In the genomic region with DNA sequence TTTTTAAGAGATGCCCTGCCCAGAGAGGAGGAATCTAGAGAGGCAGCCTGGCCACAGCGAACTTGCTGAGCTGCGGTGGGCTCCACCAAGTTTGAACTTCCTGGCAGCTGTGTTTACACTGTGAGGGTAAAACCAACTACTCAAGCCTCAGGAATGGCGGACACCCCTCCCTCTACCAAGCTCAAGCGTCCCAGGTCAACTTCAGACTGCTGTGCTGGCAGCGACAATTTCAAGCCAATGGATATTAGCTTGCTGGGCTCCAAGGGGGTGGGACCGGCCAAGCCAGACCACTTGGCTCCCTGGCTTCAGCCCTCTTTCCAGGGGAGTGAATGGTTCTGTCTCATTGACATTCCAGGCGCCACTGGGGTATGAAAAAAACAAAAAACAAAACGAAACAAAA, we compare ENCODE assay signal across 33 cellular contexts.
DNase-seq lines count a peak whose midpoint lies in the region; ATAC-seq, FAIRE-seq and TF ChIP-seq lines count a peak whose summit lies in the region.
"Had no signal": no experiment of that assay in that cellular context is flagged by ENCODE, and none has a peak within 500 bp of the region (broad histone marks: within the 10 kb centered on the region; RNA-seq: fewer than 3 reads in every experiment).

No MANE protein-coding gene starts in this region.

- peak overlapping the region in 6 of 11 experiments; percentile 31 to 60 (median 44); a peak in 10 of 22 replicates for H3K9ac ChIP-seq in BLaER1 treated with 17β-estradiol and CSF1 and Interleukin-3, amounts not matched to agents 10 nM and 100 nM
- no peak overlapping the region for H3K9ac ChIP-seq in astrocyte (ENCODE audit: low read length)

- TF ChIP-seq CTCF in astrocyte (IDR thresholded peaks at IDR 0.05; ENCODE audit: insufficient read depth, low read depth, low read length) (no peak), MCF 10A (IDR thresholded peaks at IDR 0.05; ENCODE audit: unreplicated experiment) (no peak)

- POLR2A ChIA-PET in MCF 10A (lab: Yijun Ruan, JAX): no interaction called here

- peaks cover 6% of the 10 kb centered on the region for H3K9me3 Mint-ChIP-seq in astrocyte (ENCODE audit: unreplicated experiment)
- H3K9me3 Mint-ChIP-seq in MCF 10A (ENCODE audit: unreplicated experiment): no peaks in the 10 kb centered on the region
- H3K9me3 Mint-ChIP-seq: activated CD8-positive, alpha-beta T cell treated with anti-CD3 and anti-CD28 coated beads for 36 hours; activated T-helper 17 cell treated with anti-CD3 and anti-CD28 coated beads, Interleukin-2, amount 50 U/mL, for 72 hours; memory B cell had no signal

- H3K27me3 Mint-ChIP-seq in astrocyte (ENCODE audit: low read depth, unreplicated experiment): no peaks in the 10 kb centered on the region
- peaks cover 37% of the 10 kb centered on the region for H3K27me3 Mint-ChIP-seq in MCF 10A (ENCODE audit: insufficient read depth, unreplicated experiment)

- H3K4me2 ChIP-seq in BLaER1 treated with 17β-estradiol and CSF1 and Interleukin-3, amounts not matched to agents 10 nM and 100 nM: peak overlapping the region; percentile 42 to 87 (median 70)
- H3K4me2 ChIP-seq in astrocyte (ENCODE audit: low read length): no peak overlapping the region

- H3K4me1 Mint-ChIP-seq in astrocyte (ENCODE audit: low read depth, unreplicated experiment) (peaks cover 4% of the 10 kb centered on the region), MCF 10A (ENCODE audit: insufficient read depth, unreplicated experiment) (peaks cover 18% of the 10 kb centered on the region)
- H3K4me1 Mint-ChIP-seq: activated CD4-positive, alpha-beta T cell treated with anti-CD3 and anti-CD28 coated beads for 36 hours; activated T-helper 17 cell treated with anti-CD3 and anti-CD28 coated beads, Interleukin-2, amount 50 U/mL, for 72 hours; B cell; CD8-positive, alpha-beta memory T cell; immature natural killer cell; memory B cell had no signal

- H3K27ac ChIP-seq in BLaER1 treated with 17β-estradiol and CSF1 and Interleukin-3, amounts not matched to agents 10 nM and 100 nM: peak overlapping the region in 9 of 11 experiments; percentile 17 to 78 (median 63); a peak in 16 of 22 replicates
- H3K27ac ChIP-seq in astrocyte (ENCODE audit: low read depth, low read length): no peak overlapping the region
- H3K27ac ChIP-seq: coronary artery, HL-60, thoracic aorta, vagina had no signal

- CTCF ChIA-PET in MCF 10A (lab: Yijun Ruan, JAX): interaction anchor here (0.7 to 1.8 kb wide), 4 partner anchors 10 to 449 kb away, joined by 3 to 5 read pairs (median 3); no protein-coding TSS in a partner anchor

- peaks cover 0 to 24% (median 15%) of the 10 kb centered on the region in 11 experiments; a peak in 12 of 22 replicates for H3K9me3 ChIP-seq in BLaER1 treated with 17β-estradiol and CSF1 and Interleukin-3, amounts not matched to agents 10 nM and 100 nM (replicated peaks in 1 of 11)
- H3K9me3 ChIP-seq in astrocyte (ENCODE audit: insufficient read depth, low read depth, low read length): no peaks in the 10 kb centered on the region
- H3K9me3 ChIP-seq: thoracic aorta, vagina had no signal

- no peak for ATAC-seq in HG03432 (IDR thresholded peaks at IDR 0.05; ENCODE audit: unreplicated experiment)
- ATAC-seq: activated CD4-positive, alpha-beta T cell treated with anti-CD3 and anti-CD28 coated beads for 36 hours; activated CD8-positive, alpha-beta T cell treated with anti-CD3 and anti-CD28 coated beads for 36 hours; activated naive CD4-positive, alpha-beta T cell treated with anti-CD3 and anti-CD28 coated beads, Interleukin-2, amount 50 U/mL, for 72 hours; activated T-helper 17 cell treated with anti-CD3 and anti-CD28 coated beads, Interleukin-2, amount 50 U/mL, for 72 hours; left colon had no signal

- no peaks in the 10 kb centered on the region for H4K20me1 ChIP-seq in BLaER1 treated with 17β-estradiol and CSF1 and Interleukin-3, amounts not matched to agents 10 nM and 100 nM
- no peaks in the 10 kb centered on the region for H4K20me1 ChIP-seq in astrocyte (ENCODE audit: insufficient read depth, low read length)

- no peak for FAIRE-seq in astrocyte (lab: Jason Lieb, UNC)
- FAIRE-seq: GM12892, H54 had no signal

- H3K4me3 Mint-ChIP-seq in astrocyte (ENCODE audit: unreplicated experiment) (no peak overlapping the region), MCF 10A (ENCODE audit: unreplicated experiment) (no peak overlapping the region)
- H3K4me3 Mint-ChIP-seq: activated CD4-positive, alpha-beta T cell treated with anti-CD3 and anti-CD28 coated beads for 36 hours; activated CD8-positive, alpha-beta T cell treated with anti-CD3 and anti-CD28 coated beads for 36 hours; activated T-helper 17 cell treated with anti-CD3 and anti-CD28 coated beads, Interleukin-2, amount 50 U/mL, for 72 hours; B cell; CD8-positive, alpha-beta memory T cell; immature natural killer cell; memory B cell; stimulated activated naive CD8-positive, alpha-beta T cell treated with anti-CD3 and anti-CD28 coated beads, Interleukin-15, Interleukin-2, amounts not matched to agents 100 ng/mL and 50 ng/mL, for 24 hours had no signal

- no peaks in the 10 kb centered on the region for H3K79me2 ChIP-seq in astrocyte (ENCODE audit: insufficient read depth, low read length)

- H3K36me3 ChIP-seq in BLaER1 treated with 17β-estradiol and CSF1 and Interleukin-3, amounts not matched to agents 10 nM and 100 nM: no peaks in the 10 kb centered on the region
- H3K36me3 ChIP-seq in astrocyte (ENCODE audit: insufficient read depth, low read length): no peaks in the 10 kb centered on the region
- H3K36me3 ChIP-seq in H7 (replicated peaks; ENCODE audit: control insufficient read depth, insufficient read depth, low read length): no peaks in the 10 kb centered on the region
- H3K36me3 ChIP-seq: thoracic aorta, vagina had no signal

- H2AFZ ChIP-seq in astrocyte (ENCODE audit: low read depth, low read length): no peak overlapping the region

- H3K27me3 ChIP-seq in BLaER1 treated with 17β-estradiol and CSF1 and Interleukin-3, amounts not matched to agents 10 nM and 100 nM: no peaks in the 10 kb centered on the region
- no peaks in the 10 kb centered on the region for H3K27me3 ChIP-seq in astrocyte (ENCODE audit: insufficient read depth, low read length)
- no peaks in the 10 kb centered on the region for H3K27me3 ChIP-seq in H7 (ENCODE audit: control insufficient read depth, insufficient read depth, low read length)
- H3K27me3 ChIP-seq: vagina had no signal

- peaks cover 22 to 46% (median 35%) of the 10 kb centered on the region in 10 experiments for H3K4me1 ChIP-seq in BLaER1 treated with 17β-estradiol and CSF1 and Interleukin-3, amounts not matched to agents 10 nM and 100 nM
- peaks cover 14% of the 10 kb centered on the region for H3K4me1 ChIP-seq in astrocyte (ENCODE audit: insufficient read depth, low read length)
- H3K4me1 ChIP-seq: vagina had no signal

- peak; percentile 69 for DNase-seq in M059J (ENCODE audit: low read depth)
- peak; percentile 40 for DNase-seq in astrocyte (ENCODE audit: low read depth)
- peak; percentile 59 for DNase-seq in myocyte (ENCODE audit: low read depth)
- DNase-seq in MCF 10A (ENCODE audit: unreplicated experiment): no peak
- no peak for DNase-seq in H7
- no peak for DNase-seq in activated CD8-positive, alpha-beta memory T cell treated with anti-CD3 and anti-CD28 coated beads for 24 hours
- DNase-seq: ACHN; activated CD4-positive, alpha-beta T cell treated with anti-CD3 and anti-CD28 coated beads for 36 hours; activated CD8-positive, alpha-beta T cell treated with anti-CD3 and anti-CD28 coated beads for 36 hours; anterior cingulate cortex; CD8-positive, alpha-beta memory T cell; DMS153; effector memory CD4-positive, alpha-beta T cell; immature natural killer cell; left colon; NCI-H1048; NCI-H1694; Right ventricle myocardium superior; stimulated activated CD4-positive, alpha-beta T cell treated with anti-CD3 and anti-CD28 coated beads, Interleukin-1b, Interleukin-23, amount 100 ng/mL, for 48 hours; SW 1271 had no signal

- H3K27ac Mint-ChIP-seq in astrocyte (ENCODE audit: unreplicated experiment) (no peak overlapping the region), MCF 10A (ENCODE audit: low read depth, unreplicated experiment) (no peak overlapping the region)
- H3K27ac Mint-ChIP-seq: activated CD4-positive, alpha-beta T cell treated with anti-CD3 and anti-CD28 coated beads for 36 hours; activated CD8-positive, alpha-beta T cell treated with anti-CD3 and anti-CD28 coated beads for 36 hours; activated naive CD4-positive, alpha-beta T cell treated with anti-CD3 and anti-CD28 coated beads, Interleukin-2, amount 50 U/mL, for 72 hours; activated T-helper 17 cell treated with anti-CD3 and anti-CD28 coated beads, Interleukin-2, amount 50 U/mL, for 72 hours; B cell; CD8-positive, alpha-beta memory T cell; immature natural killer cell; memory B cell; stimulated activated naive CD8-positive, alpha-beta T cell treated with anti-CD3 and anti-CD28 coated beads, Interleukin-15, Interleukin-2, amounts not matched to agents 100 ng/mL and 50 ng/mL, for 24 hours had no signal

- no TSS peak for BruUV-seq in MCF 10A (replicated peaks; lab: Mats Ljungman, UMichigan)

- H3K4me3 ChIP-seq in BLaER1 treated with 17β-estradiol and CSF1 and Interleukin-3, amounts not matched to agents 10 nM and 100 nM: peak overlapping the region in 7 of 10 experiments; percentile 10 to 40 (median 31); a peak in 10 of 20 replicates
- H3K4me3 ChIP-seq in astrocyte (ENCODE audit: insufficient read depth, low read depth, low read length) (no peak overlapping the region), H7 (ENCODE audit: insufficient read depth, low read depth, low read length) (no peak overlapping the region)
- H3K4me3 ChIP-seq: coronary artery, thoracic aorta, vagina had no signal

- intact Hi-C loops in MCF 10A (cut with micrococcal nuclease): no loop called here

- no peaks in the 10 kb centered on the region for H3K36me3 Mint-ChIP-seq in astrocyte (ENCODE audit: low read depth, unreplicated experiment)
- H3K36me3 Mint-ChIP-seq in MCF 10A (ENCODE audit: insufficient read depth, unreplicated experiment): no peaks in the 10 kb centered on the region
- H3K36me3 Mint-ChIP-seq: activated naive CD4-positive, alpha-beta T cell treated with anti-CD3 and anti-CD28 coated beads, Interleukin-2, amount 50 U/mL, for 72 hours; CD8-positive, alpha-beta memory T cell; immature natural killer cell; memory B cell had no signal

Comparison
In these comparisons a context has a peak if more than half of its experiments do, and no peak if none do; other contexts are left out.
1. H3K4me3 ChIP-seq: peak in BLaER1 treated with 17β-estradiol and CSF1 and Interleukin-3, amounts not matched to agents 10 nM and 100 nM (7 of 10); none in astrocyte (single experiment) and H7 (single experiment).
2. DNase-seq: peak in M059J (single experiment), astrocyte (single experiment) and myocyte (single experiment); none in MCF 10A (single experiment), H7 (single experiment) and activated CD8-positive, alpha-beta memory T cell treated with anti-CD3 and anti-CD28 coated beads for 24 hours (single experiment).